ENCODE assay signal across 10 cellular contexts in genomic region chr12:75725505-75726120, GRCh38.
DNase-seq lines count a peak whose midpoint lies in the region; ATAC-seq, FAIRE-seq and TF ChIP-seq lines count a peak whose summit lies in the region.
"Had no signal": no experiment of that assay in that cellular context is flagged by ENCODE, and none has a peak within 500 bp of the region (broad histone marks: within the 10 kb centered on the region; RNA-seq: fewer than 3 reads in every experiment).

No MANE protein-coding gene starts in this region.

- H3K4me3 ChIP-seq in AG04450 (ENCODE audit: low read depth, low read length), result 0 out of 2 replicates have a peak overlapping the region, but pooled peaks have one; percentile 0
- no peak overlapping the region for H3K4me3 ChIP-seq in kidney (ENCODE audit: low read length in 2 of 2)

- H3K36me3 ChIP-seq in kidney (ENCODE audit: control insufficient read depth in 1 of 2, insufficient read depth in 2 of 2, low read length in 2 of 2), result no peaks in the 10 kb centered on the region

- no peak overlapping the region for H3K9ac ChIP-seq in kidney (ENCODE audit: low read length in 2 of 2)

- DNase-seq in AG04450 (ENCODE audit: low read depth, low spot score) (no peak), HS-5 (ENCODE audit: low read depth) (peak; percentile 58), SK-MEL-5 (ENCODE audit: low read depth, low spot score) (peak; percentile 70), iris pigment epithelial cell (ENCODE audit: low read depth) (peak; percentile 83), kidney (no peak), dedifferentiated amniotic fluid mesenchymal stem cell (ENCODE audit: extremely low spot score) (no peak)
- DNase-seq in activated CD4-positive, alpha-beta T cell treated with anti-CD3 and anti-CD28 coated beads for 48 hours, result no peak
- DNase-seq: activated CD4-positive, CD25-positive, alpha-beta regulatory T cell; GF-D8 had no signal

- in situ Hi-C loops in SK-MEL-5 (cut with HindIII; ENCODE audit: low pct_unique_long_range_greater_than_20kb, low sequenced_read_pairs), result no loop called here

- CTCF ChIA-PET in AG04450 (lab: Charles Lee), result interaction anchor here (0.6 kb wide), 2 partner anchors 172 to 409 kb away, joined by 3 to 4 read pairs; no protein-coding TSS in a partner anchor

- TF ChIP-seq CTCF in AG04450 (IDR thresholded peaks at IDR 0.05; ENCODE audit: low read depth, low read length), result peak; percentile 37
- no peak for TF ChIP-seq CTCF in kidney (IDR thresholded peaks at IDR 0.05; ENCODE audit: borderline replicate concordance, extremely low read depth, insufficient read depth)

- POLR2A ChIA-PET in AG04450 (lab: Yijun Ruan, JAX), result interaction anchor here (1.0 to 1.8 kb wide), 5 partner anchors 22 to 307 kb away, joined by 4 to 7 read pairs (median 4); partner anchors contain the start of gene PHLDA1

- H3K9me3 ChIP-seq in AG04450 (ENCODE audit: control insufficient read depth, insufficient read depth, low read length) (no peaks in the 10 kb centered on the region), kidney (ENCODE audit: control insufficient read depth in 1 of 2, low read length in 2 of 2) (no peaks in the 10 kb centered on the region)

- intact Hi-C loops in kidney (cut with DNase I), result no loop called here

- FAIRE-seq in kidney (lab: Jason Lieb, UNC), result no peak

- no peaks in the 10 kb centered on the region for H3K27me3 ChIP-seq in AG04450 (ENCODE audit: control insufficient read depth, insufficient read depth, low read length)

- no peak for ATAC-seq in GM18861 (IDR thresholded peaks at IDR 0.05; ENCODE audit: unreplicated experiment)

- peaks cover 10 to 11% of the 10 kb centered on the region in 2 donors for H3K4me1 ChIP-seq in kidney (ENCODE audit: control insufficient read depth in 1 of 2, insufficient read depth in 1 of 2, low read depth in 1 of 2, low read length in 2 of 2)

- H3K27ac ChIP-seq in AG04450 (ENCODE audit: low read depth, low read length) (peak overlapping the region; percentile 78), kidney (ENCODE audit: low read depth in 2 of 2, low read length in 2 of 2) (no peak overlapping the region)

Comparison
In these comparisons a context has a peak if more than half of its experiments do, and no peak if none do; other contexts are left out.
1. DNase-seq: peak in HS-5 (single experiment), SK-MEL-5 (single experiment) and iris pigment epithelial cell (single experiment); none in AG04450 (single experiment), kidney (single experiment), activated CD4-positive, alpha-beta T cell treated with anti-CD3 and anti-CD28 coated beads for 48 hours (single experiment) and dedifferentiated amniotic fluid mesenchymal stem cell (single experiment).